Comparison of ENCODE assay signal across 9 cellular contexts in the genomic region with DNA sequence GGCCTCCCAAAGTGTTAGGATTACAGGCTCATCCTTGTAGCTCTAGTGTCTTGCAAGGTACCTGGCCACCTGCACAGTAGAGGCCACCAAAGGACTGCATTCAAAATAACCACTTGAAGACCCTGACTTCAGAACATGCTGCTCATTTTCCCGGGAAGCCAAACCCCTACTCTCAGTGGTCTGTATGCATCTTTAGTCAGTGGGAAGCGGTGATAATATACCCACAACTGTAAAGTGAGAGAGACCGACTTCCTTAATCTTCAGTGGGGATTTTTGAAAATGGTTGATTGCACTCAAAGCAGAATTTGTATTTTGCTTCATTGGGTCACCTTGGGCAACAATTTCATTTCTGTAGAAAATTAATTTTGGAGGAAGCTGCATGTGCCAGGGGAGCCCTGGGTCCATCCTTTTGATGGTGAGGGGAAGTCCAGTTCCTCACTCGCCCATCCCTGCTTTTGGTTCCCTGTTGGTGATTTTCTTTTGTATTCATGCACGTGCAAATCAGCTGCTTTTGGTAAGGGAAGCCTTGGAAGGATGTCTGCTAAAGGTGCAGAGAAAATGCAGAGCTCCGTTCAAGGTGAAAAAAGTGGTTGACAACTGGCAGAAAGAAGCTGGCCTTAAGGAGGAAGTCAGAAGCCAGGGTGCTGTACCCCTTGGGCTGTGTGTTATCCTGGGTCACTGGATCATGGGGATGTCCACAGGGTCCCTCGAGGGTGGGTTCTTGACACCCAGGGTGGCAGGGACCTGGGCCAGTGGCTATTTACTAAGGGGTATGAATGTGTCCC. TPM values are rescaled to one million over a fixed set of nuclear protein-coding genes. Genes with fewer than 3 reads are reported as not detected.
DNase-seq lines count a peak whose midpoint lies in the region; ATAC-seq and TF ChIP-seq lines count a peak whose summit lies in the region.
"Not testable (repeated sequence)": the region's sequence is repeated elsewhere in the genome, so short reads cannot be mapped to it uniquely, and the experiment has no call there.
"Had no signal": no experiment of that assay in that cellular context is flagged by ENCODE, and none has a peak within 500 bp of the region (broad histone marks: within the 10 kb centered on the region; RNA-seq: fewer than 3 reads in every experiment).

No MANE protein-coding gene starts in this region.

- DNase-seq in CD14-positive monocyte (ENCODE audit: low spot score); neuronal stem cell (ENCODE audit: low spot score): not testable (repeated sequence)
- DNase-seq in NAMALWA (ENCODE audit: low spot score) = peak; percentile 29
- peak; percentile 42 for DNase-seq in activated B cell treated with CpG ODN at 0.5 μM for 24 hours
- peak; percentile 52 for DNase-seq in memory B cell (ENCODE audit: low spot score in 2 of 2)

- ATAC-seq in GM18517 (IDR thresholded peaks at IDR 0.05; ENCODE audit: unreplicated experiment) (peak; percentile 42), HG03354 (IDR thresholded peaks at IDR 0.05; ENCODE audit: poor library complexity, severe bottlenecking, unreplicated experiment) (peak; percentile 41), activated B cell treated with CpG ODN at 0.5 μM for 24 hours (ENCODE audit: low read depth) (peak; percentile 69), memory B cell (ENCODE audit: low read depth) (peak; percentile 79)

- H3K23ac ChIP-seq in neuronal stem cell (ENCODE audit: low read depth, low read length, poor library complexity) = not testable (repeated sequence)

- not testable (repeated sequence) for H3K4me3 Mint-ChIP-seq in CD14-positive monocyte
- H3K4me3 Mint-ChIP-seq in activated B cell treated with CpG ODN at 0.5 μM for 24 hours = peak overlapping the region; percentile 46
- peak overlapping the region; percentile 71 for H3K4me3 Mint-ChIP-seq in memory B cell

- not testable (repeated sequence) for H3K18ac ChIP-seq in neuronal stem cell (ENCODE audit: low read length)

- WGBS in neuronal stem cell (ENCODE audit: extremely low coverage in 2 of 2, insufficient read length in 2 of 2, insufficient replicate concordance in 1 of 2), 2 donors = no CpG with 5 or more reads among the region's 7 CpGs

- H3K79me1 ChIP-seq in neuronal stem cell (ENCODE audit: low read depth, low read length) = not testable (repeated sequence)

- H3K4ac ChIP-seq in neuronal stem cell (ENCODE audit: low read length) = not testable (repeated sequence)

- H3K4me1 Mint-ChIP-seq in CD14-positive monocyte (peaks cover 30% of the 10 kb centered on the region), activated B cell treated with CpG ODN at 0.5 μM for 24 hours (peaks cover 65% of the 10 kb centered on the region), memory B cell (peaks cover 18% of the 10 kb centered on the region)

- not testable (repeated sequence) for H3K36me3 ChIP-seq in neuronal stem cell (replicated peaks in 1 of 2; ENCODE audit: control insufficient read depth in 2 of 2, insufficient read depth in 2 of 2, low read length in 2 of 2)

- H3K9ac ChIP-seq in neuronal stem cell (ENCODE audit: low read depth, low read length, poor library complexity) = not testable (repeated sequence)

- H3K4me3 ChIP-seq in neuronal stem cell (ENCODE audit: low read length in 2 of 2) = not testable (repeated sequence)

- not testable (repeated sequence) for H3K14ac ChIP-seq in neuronal stem cell (ENCODE audit: low read length)

- H2BK15ac ChIP-seq in neuronal stem cell (ENCODE audit: low read length) = not testable (repeated sequence)

- not testable (repeated sequence) for H2AFZ ChIP-seq in neuronal stem cell (ENCODE audit: low read length)

- CTCF ChIA-PET in activated B cell treated with CpG ODN at 0.5 μM for 24 hours (lab: Charles Lee) = not testable (repeated sequence)

- not testable (repeated sequence) for TF ChIP-seq CTCF in CD14-positive monocyte (IDR thresholded peaks at IDR 0.05); activated B cell treated with CpG ODN at 0.5 μM for 24 hours (IDR thresholded peaks at IDR 0.05)

- not testable (repeated sequence) for H3K4me1 ChIP-seq in neuronal stem cell (ENCODE audit: control insufficient read depth in 2 of 2, insufficient read depth in 1 of 2, low read depth in 1 of 2, low read length in 2 of 2)

- H3K27ac Mint-ChIP-seq in CD14-positive monocyte (peak overlapping the region; percentile 66 to 86 (median 69)), activated B cell treated with CpG ODN at 0.5 μM for 24 hours (peak overlapping the region; percentile 93), memory B cell (peak overlapping the region; percentile 99)

- H3K9me3 ChIP-seq in neuronal stem cell (replicated peaks in 1 of 2; ENCODE audit: control insufficient read depth in 2 of 2, insufficient read depth in 1 of 2, low read depth in 1 of 2, low read length in 2 of 2) = not testable (repeated sequence)

- H3K27me3 ChIP-seq in neuronal stem cell (ENCODE audit: control insufficient read depth in 3 of 3, insufficient read depth in 3 of 3, low read depth in 1 of 3, low read length in 3 of 3) = not testable (repeated sequence)

- not testable (repeated sequence) for H2AK5ac ChIP-seq in neuronal stem cell (ENCODE audit: low read depth, low read length)

- not testable (repeated sequence) for H2BK5ac ChIP-seq in neuronal stem cell (ENCODE audit: low read length)

- H3K4me2 ChIP-seq in neuronal stem cell (ENCODE audit: insufficient read depth, low read length, poor library complexity, severe bottlenecking) = not testable (repeated sequence)

- not testable (repeated sequence) for H2BK12ac ChIP-seq in neuronal stem cell (ENCODE audit: low read length)

- H4K91ac ChIP-seq in neuronal stem cell (ENCODE audit: low read depth, low read length, poor library complexity) = not testable (repeated sequence)

- H3K27ac ChIP-seq in neuronal stem cell (replicated peaks; ENCODE audit: low read length) = not testable (repeated sequence)

- not testable (repeated sequence) for H2BK120ac ChIP-seq in neuronal stem cell (ENCODE audit: low read depth, low read length)

- not testable (repeated sequence) for H3K27me3 Mint-ChIP-seq in CD14-positive monocyte (ENCODE audit: low read depth in 3 of 3); activated B cell treated with CpG ODN at 0.5 μM for 24 hours; memory B cell

- intact Hi-C loops in CD14-positive monocyte (cut with micrococcal nuclease); activated B cell treated with CpG ODN at 0.5 μM for 24 hours (cut with micrococcal nuclease): not testable (repeated sequence)

- peak overlapping the region; percentile 23 for H4K8ac ChIP-seq in neuronal stem cell (ENCODE audit: low read depth, low read length)

- H3K36me3 Mint-ChIP-seq in CD14-positive monocyte = peaks cover 9 to 16% of the 10 kb centered on the region in 2 donors
- not testable (repeated sequence) for H3K36me3 Mint-ChIP-seq in activated B cell treated with CpG ODN at 0.5 μM for 24 hours (ENCODE audit: low read depth); memory B cell

- not testable (repeated sequence) for H3K9me3 Mint-ChIP-seq in CD14-positive monocyte, activated B cell treated with CpG ODN at 0.5 μM for 24 hours, memory B cell

- POLR2A ChIA-PET in activated B cell treated with CpG ODN at 0.5 μM for 24 hours (lab: Charles Lee) = interaction anchor here (0.8 to 1.4 kb wide), 3 partner anchors 7 to 11 kb away, joined by 3 to 4 read pairs (median 4); no protein-coding TSS in a partner anchor

RNA-seq across cellular contexts. Expression of gene NPIPB11, which starts 59.5 kb away (rescaled TPM):
- polyA plus RNA-seq in CD14-positive monocyte = under 1 TPM in 1 of 2 donors, not detected in 1; 0.05 TPM
- total RNA-seq in activated B cell treated with CpG ODN at 0.5 μM for 24 hours = 1.6 and 1.9 TPM in 2 replicates
- polyA plus RNA-seq in neuronal stem cell (2013, experiment 1 of 2) = 1.6 TPM
- 1.6 TPM for polyA plus RNA-seq in neuronal stem cell (2013, experiment 2 of 2)
- total RNA-seq: H4, SK-MEL-5 had no signal
